ENCODE assay signal across 2 cellular contexts in the genomic region with DNA sequence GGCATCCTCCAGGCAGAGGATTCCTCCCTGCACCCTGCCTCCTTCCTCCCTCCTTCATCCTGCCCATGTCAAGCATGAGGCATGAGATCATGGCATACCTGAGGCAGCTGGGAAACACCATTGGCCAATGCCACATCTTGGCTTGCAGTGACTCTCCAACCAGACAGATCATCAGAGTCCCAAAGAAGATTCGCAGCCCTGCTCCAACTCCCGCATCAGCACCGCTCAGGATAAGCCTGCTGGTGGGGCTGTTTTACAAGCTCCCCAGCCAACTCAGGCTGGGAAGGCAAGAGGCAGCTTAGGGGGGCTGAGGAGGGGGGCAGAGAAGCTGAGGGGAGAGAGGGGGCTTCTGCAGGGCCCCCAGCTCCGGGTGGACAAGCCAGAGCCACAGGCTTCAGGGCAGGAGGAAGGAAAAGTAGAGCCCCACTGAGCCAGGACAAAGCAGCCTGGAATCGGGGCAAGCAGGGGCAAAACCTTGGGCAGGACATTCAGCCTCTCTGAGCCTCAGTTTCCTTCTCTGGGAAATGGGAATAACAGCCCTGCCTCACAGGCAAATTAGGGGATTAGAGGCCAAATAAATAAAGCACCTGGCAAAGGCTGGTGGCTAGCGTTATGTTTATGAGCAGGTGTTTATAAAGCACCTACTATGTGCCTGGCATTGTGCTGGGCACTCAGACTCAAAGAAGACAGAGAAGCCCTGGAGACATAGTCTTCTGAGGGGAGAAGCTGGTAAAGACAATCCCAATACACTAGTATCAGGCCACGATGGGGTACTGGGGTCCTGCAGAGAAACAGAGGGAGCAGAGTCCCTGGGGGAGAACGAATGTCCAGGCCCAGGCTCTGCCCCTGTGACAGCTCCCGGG.
TF ChIP-seq lines count a peak whose summit lies in the region.

No MANE protein-coding gene starts in this region.

TF ChIP-seq in HCT116, 20 proteins besides CTCF, POLR2A, EP300 and RAD21 (continued from another document):
- TF ChIP-seq ELF1 (IDR thresholded peaks at IDR 0.05; ENCODE audit: borderline replicate concordance, low read depth) (no peak), ZNF274 (IDR thresholded peaks at IDR 0.05; ENCODE audit: low read depth, low read length) (no peak), FOSL1 (IDR thresholded peaks at IDR 0.05; ENCODE audit: low read depth) (no peak), JUND (IDR thresholded peaks at IDR 0.05) (no peak), EZH2phosphoT487 (IDR thresholded peaks at IDR 0.05; ENCODE audit: borderline replicate concordance) (no peak), POLR2AphosphoS5 (IDR thresholded peaks at IDR 0.05; ENCODE audit: low read depth, low read length) (no peak), YY1 (IDR thresholded peaks at IDR 0.05; ENCODE audit: extremely low read depth, insufficient replicate concordance, low read depth, low read length) (no peak), EZH2 (IDR thresholded peaks at IDR 0.05) (no peak), ZFX (IDR thresholded peaks at IDR 0.05) (no peak), CEBPB (IDR thresholded peaks at IDR 0.05; ENCODE audit: low read depth) (no peak), TCF7L2 (IDR thresholded peaks at IDR 0.05; ENCODE audit: borderline replicate concordance, extremely low read depth, insufficient read depth, insufficient read length) (no peak), SIN3A (IDR thresholded peaks at IDR 0.05; ENCODE audit: low read depth) (no peak), CBX3 (IDR thresholded peaks at IDR 0.05; ENCODE audit: low read depth) (no peak)
- TF ChIP-seq, protein P1, sequence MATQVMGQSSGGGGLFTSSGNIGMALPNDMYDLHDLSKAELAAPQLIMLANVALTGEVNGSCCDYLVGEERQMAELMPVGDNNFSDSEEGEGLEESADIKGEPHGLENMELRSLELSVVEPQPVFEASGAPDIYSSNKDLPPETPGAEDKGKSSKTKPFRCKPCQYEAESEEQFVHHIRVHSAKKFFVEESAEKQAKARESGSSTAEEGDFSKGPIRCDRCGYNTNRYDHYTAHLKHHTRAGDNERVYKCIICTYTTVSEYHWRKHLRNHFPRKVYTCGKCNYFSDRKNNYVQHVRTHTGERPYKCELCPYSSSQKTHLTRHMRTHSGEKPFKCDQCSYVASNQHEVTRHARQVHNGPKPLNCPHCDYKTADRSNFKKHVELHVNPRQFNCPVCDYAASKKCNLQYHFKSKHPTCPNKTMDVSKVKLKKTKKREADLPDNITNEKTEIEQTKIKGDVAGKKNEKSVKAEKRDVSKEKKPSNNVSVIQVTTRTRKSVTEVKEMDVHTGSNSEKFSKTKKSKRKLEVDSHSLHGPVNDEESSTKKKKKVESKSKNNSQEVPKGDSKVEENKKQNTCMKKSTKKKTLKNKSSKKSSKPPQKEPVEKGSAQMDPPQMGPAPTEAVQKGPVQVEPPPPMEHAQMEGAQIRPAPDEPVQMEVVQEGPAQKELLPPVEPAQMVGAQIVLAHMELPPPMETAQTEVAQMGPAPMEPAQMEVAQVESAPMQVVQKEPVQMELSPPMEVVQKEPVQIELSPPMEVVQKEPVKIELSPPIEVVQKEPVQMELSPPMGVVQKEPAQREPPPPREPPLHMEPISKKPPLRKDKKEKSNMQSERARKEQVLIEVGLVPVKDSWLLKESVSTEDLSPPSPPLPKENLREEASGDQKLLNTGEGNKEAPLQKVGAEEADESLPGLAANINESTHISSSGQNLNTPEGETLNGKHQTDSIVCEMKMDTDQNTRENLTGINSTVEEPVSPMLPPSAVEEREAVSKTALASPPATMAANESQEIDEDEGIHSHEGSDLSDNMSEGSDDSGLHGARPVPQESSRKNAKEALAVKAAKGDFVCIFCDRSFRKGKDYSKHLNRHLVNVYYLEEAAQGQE (IDR thresholded peaks at IDR 0.05; ENCODE audit: low read depth): no peak
- TF ChIP-seq, protein P2, sequence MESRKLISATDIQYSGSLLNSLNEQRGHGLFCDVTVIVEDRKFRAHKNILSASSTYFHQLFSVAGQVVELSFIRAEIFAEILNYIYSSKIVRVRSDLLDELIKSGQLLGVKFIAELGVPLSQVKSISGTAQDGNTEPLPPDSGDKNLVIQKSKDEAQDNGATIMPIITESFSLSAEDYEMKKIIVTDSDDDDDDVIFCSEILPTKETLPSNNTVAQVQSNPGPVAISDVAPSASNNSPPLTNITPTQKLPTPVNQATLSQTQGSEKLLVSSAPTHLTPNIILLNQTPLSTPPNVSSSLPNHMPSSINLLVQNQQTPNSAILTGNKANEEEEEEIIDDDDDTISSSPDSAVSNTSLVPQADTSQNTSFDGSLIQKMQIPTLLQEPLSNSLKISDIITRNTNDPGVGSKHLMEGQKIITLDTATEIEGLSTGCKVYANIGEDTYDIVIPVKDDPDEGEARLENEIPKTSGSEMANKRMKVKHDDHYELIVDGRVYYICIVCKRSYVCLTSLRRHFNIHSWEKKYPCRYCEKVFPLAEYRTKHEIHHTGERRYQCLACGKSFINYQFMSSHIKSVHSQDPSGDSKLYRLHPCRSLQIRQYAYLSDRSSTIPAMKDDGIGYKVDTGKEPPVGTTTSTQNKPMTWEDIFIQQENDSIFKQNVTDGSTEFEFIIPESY (IDR thresholded peaks at IDR 0.05; ENCODE audit: extremely low read depth, insufficient replicate concordance, low read length): no peak
- TF ChIP-seq, protein P3, sequence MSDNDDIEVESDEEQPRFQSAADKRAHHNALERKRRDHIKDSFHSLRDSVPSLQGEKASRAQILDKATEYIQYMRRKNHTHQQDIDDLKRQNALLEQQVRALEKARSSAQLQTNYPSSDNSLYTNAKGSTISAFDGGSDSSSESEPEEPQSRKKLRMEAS (IDR thresholded peaks at IDR 0.05): no peak
- TF ChIP-seq, protein P4, sequence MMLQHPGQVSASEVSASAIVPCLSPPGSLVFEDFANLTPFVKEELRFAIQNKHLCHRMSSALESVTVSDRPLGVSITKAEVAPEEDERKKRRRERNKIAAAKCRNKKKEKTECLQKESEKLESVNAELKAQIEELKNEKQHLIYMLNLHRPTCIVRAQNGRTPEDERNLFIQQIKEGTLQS (IDR thresholded peaks at IDR 0.05): no peak

TF ChIP-seq in WTC11, 78 proteins besides CTCF, POLR2A, EP300 and RAD21 (continued from another document):
- TF ChIP-seq, protein P5, sequence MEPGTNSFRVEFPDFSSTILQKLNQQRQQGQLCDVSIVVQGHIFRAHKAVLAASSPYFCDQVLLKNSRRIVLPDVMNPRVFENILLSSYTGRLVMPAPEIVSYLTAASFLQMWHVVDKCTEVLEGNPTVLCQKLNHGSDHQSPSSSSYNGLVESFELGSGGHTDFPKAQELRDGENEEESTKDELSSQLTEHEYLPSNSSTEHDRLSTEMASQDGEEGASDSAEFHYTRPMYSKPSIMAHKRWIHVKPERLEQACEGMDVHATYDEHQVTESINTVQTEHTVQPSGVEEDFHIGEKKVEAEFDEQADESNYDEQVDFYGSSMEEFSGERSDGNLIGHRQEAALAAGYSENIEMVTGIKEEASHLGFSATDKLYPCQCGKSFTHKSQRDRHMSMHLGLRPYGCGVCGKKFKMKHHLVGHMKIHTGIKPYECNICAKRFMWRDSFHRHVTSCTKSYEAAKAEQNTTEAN (CRISPR knock-in tag; IDR thresholded peaks at IDR 0.05): no peak
- TF ChIP-seq, protein P6, sequence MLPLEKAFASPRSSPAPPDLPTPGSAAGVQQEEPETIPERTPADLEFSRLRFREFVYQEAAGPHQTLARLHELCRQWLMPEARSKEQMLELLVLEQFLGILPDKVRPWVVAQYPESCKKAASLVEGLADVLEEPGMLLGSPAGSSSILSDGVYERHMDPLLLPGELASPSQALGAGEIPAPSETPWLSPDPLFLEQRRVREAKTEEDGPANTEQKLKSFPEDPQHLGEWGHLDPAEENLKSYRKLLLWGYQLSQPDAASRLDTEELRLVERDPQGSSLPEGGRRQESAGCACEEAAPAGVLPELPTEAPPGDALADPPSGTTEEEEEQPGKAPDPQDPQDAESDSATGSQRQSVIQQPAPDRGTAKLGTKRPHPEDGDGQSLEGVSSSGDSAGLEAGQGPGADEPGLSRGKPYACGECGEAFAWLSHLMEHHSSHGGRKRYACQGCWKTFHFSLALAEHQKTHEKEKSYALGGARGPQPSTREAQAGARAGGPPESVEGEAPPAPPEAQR (CRISPR knock-in tag; IDR thresholded peaks at IDR 0.05): no peak
- no peak for TF ChIP-seq TP53 (CRISPR knock-in tag; IDR thresholded peaks at IDR 0.05)
- TF ChIP-seq, protein P7, sequence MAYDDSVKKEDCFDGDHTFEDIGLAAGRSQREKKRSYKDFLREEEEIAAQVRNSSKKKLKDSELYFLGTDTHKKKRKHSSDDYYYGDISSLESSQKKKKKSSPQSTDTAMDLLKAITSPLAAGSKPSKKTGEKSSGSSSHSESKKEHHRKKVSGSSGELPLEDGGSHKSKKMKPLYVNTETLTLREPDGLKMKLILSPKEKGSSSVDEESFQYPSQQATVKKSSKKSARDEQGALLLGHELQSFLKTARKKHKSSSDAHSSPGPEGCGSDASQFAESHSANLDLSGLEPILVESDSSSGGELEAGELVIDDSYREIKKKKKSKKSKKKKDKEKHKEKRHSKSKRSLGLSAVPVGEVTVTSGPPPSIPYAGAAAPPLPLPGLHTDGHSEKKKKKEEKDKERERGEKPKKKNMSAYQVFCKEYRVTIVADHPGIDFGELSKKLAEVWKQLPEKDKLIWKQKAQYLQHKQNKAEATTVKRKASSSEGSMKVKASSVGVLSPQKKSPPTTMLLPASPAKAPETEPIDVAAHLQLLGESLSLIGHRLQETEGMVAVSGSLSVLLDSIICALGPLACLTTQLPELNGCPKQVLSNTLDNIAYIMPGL (CRISPR knock-in tag; IDR thresholded peaks at IDR 0.05): no peak
- TF ChIP-seq, protein P8, sequence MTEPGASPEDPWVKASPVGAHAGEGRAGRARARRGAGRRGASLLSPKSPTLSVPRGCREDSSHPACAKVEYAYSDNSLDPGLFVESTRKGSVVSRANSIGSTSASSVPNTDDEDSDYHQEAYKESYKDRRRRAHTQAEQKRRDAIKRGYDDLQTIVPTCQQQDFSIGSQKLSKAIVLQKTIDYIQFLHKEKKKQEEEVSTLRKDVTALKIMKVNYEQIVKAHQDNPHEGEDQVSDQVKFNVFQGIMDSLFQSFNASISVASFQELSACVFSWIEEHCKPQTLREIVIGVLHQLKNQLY (CRISPR knock-in tag; IDR thresholded peaks at IDR 0.05): no peak
- TF ChIP-seq, protein P9, sequence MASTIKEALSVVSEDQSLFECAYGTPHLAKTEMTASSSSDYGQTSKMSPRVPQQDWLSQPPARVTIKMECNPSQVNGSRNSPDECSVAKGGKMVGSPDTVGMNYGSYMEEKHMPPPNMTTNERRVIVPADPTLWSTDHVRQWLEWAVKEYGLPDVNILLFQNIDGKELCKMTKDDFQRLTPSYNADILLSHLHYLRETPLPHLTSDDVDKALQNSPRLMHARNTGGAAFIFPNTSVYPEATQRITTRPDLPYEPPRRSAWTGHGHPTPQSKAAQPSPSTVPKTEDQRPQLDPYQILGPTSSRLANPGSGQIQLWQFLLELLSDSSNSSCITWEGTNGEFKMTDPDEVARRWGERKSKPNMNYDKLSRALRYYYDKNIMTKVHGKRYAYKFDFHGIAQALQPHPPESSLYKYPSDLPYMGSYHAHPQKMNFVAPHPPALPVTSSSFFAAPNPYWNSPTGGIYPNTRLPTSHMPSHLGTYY (CRISPR knock-in tag; IDR thresholded peaks at IDR 0.05): no peak
TF ChIP-seq in WTC11: peak in this region for 0.
